ENCODE assay signal across 2 cellular contexts in the genomic region with DNA sequence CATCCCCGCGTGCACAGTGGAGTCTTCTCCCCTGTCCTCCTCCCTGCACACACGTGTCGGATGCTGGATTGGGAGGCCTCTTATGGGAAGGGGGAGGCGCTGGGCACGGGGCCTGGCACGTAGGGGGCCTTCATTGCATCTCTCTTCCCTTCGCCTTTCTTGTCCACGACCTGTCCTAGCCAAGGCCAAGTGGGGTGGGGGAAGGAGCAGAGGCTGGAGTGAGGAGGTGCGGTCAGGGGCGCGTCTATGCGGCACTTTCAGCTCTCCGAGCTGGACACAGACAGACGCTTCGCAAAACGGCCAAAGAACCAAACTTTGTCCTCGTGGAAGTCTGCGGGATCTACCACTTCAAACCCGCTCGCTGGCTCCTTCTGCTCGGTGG.
TF ChIP-seq lines count a peak whose summit lies in the region.

No MANE protein-coding gene starts in this region.

TF ChIP-seq in GM23338, 12 proteins besides CTCF, POLR2A, EP300 and RAD21:
- no peak for TF ChIP-seq NANOG (IDR thresholded peaks at IDR 0.05; ENCODE audit: borderline replicate concordance)
- no peak for TF ChIP-seq ZNF114 (CRISPR knock-in tag; IDR thresholded peaks at IDR 0.05)
- no peak for TF ChIP-seq JUNB (IDR thresholded peaks at IDR 0.05; ENCODE audit: unreplicated experiment)
- TF ChIP-seq, protein P1, sequence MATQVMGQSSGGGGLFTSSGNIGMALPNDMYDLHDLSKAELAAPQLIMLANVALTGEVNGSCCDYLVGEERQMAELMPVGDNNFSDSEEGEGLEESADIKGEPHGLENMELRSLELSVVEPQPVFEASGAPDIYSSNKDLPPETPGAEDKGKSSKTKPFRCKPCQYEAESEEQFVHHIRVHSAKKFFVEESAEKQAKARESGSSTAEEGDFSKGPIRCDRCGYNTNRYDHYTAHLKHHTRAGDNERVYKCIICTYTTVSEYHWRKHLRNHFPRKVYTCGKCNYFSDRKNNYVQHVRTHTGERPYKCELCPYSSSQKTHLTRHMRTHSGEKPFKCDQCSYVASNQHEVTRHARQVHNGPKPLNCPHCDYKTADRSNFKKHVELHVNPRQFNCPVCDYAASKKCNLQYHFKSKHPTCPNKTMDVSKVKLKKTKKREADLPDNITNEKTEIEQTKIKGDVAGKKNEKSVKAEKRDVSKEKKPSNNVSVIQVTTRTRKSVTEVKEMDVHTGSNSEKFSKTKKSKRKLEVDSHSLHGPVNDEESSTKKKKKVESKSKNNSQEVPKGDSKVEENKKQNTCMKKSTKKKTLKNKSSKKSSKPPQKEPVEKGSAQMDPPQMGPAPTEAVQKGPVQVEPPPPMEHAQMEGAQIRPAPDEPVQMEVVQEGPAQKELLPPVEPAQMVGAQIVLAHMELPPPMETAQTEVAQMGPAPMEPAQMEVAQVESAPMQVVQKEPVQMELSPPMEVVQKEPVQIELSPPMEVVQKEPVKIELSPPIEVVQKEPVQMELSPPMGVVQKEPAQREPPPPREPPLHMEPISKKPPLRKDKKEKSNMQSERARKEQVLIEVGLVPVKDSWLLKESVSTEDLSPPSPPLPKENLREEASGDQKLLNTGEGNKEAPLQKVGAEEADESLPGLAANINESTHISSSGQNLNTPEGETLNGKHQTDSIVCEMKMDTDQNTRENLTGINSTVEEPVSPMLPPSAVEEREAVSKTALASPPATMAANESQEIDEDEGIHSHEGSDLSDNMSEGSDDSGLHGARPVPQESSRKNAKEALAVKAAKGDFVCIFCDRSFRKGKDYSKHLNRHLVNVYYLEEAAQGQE (IDR thresholded peaks at IDR 0.05; ENCODE audit: unreplicated experiment) = no peak
- no peak for TF ChIP-seq EZH2 (IDR thresholded peaks at IDR 0.05; ENCODE audit: low read depth, unreplicated experiment)
- no peak for TF ChIP-seq STAT1 (IDR thresholded peaks at IDR 0.05; ENCODE audit: unreplicated experiment)
- TF ChIP-seq EZH2phosphoT487 (IDR thresholded peaks at IDR 0.05; ENCODE audit: unreplicated experiment) = no peak
- TF ChIP-seq CREB1 (CRISPR knock-in tag; IDR thresholded peaks at IDR 0.05; ENCODE audit: low read depth) = no peak
- no peak for TF ChIP-seq ZNF331 (CRISPR knock-in tag; IDR thresholded peaks at IDR 0.05; ENCODE audit: low read depth)
- no peak for TF ChIP-seq POLR2AphosphoS5 (IDR thresholded peaks at IDR 0.05; ENCODE audit: low read depth)
TF ChIP-seq in GM23338: peak in this region for 0.

TF ChIP-seq in HepG2, 621 proteins besides CTCF, POLR2A, EP300 and RAD21:
- no peak for TF ChIP-seq IKZF4 (CRISPR knock-in tag; IDR thresholded peaks at IDR 0.05; ENCODE audit: borderline replicate concordance, low read depth, not compliant biosample characterization)
- TF ChIP-seq GATAD2A (CRISPR knock-in tag; IDR thresholded peaks at IDR 0.05) = no peak
- TF ChIP-seq TRIM24 (CRISPR knock-in tag; IDR thresholded peaks at IDR 0.05) = no peak
- no peak for TF ChIP-seq ZNF772 (CRISPR knock-in tag; IDR thresholded peaks at IDR 0.05)
- TF ChIP-seq XRCC5 (optimal IDR thresholded peaks at IDR 0.05; ENCODE audit: low read length) = no peak
- TF ChIP-seq, protein P2, sequence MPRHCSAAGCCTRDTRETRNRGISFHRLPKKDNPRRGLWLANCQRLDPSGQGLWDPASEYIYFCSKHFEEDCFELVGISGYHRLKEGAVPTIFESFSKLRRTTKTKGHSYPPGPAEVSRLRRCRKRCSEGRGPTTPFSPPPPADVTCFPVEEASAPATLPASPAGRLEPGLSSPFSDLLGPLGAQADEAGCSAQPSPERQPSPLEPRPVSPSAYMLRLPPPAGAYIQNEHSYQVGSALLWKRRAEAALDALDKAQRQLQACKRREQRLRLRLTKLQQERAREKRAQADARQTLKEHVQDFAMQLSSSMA (CRISPR knock-in tag; IDR thresholded peaks at IDR 0.05) = no peak
- TF ChIP-seq ZNF501 (CRISPR knock-in tag; IDR thresholded peaks at IDR 0.05) = no peak
- TF ChIP-seq ZNF343 (CRISPR knock-in tag; IDR thresholded peaks at IDR 0.05) = no peak
- TF ChIP-seq MED1 (CRISPR knock-in tag; IDR thresholded peaks at IDR 0.05) = no peak
- TF ChIP-seq, protein P3, sequence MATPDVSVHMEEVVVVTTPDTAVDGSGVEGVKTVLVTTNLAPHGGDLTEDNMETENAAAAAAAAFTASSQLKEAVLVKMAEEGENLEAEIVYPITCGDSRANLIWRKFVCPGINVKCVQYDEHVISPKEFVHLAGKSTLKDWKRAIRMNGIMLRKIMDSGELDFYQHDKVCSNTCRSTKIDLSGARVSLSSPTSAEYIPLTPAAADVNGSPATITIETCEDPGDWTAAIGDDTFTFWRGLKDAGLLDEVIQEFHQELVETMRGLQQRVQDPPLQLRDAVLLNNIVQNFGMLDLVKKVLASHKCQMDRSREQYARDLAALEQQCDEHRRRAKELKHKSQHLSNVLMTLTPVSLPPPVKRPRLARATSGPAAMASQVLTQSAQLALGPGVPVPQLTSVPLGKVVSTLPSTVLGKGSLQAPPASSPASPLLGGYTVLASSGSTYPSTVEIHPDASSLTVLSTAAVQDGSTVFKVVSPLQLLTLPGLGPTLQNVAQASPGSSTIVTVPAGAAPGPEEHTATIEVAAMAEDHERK (CRISPR knock-in tag; IDR thresholded peaks at IDR 0.05; ENCODE audit: low read depth) = no peak
- TF ChIP-seq, protein P4, sequence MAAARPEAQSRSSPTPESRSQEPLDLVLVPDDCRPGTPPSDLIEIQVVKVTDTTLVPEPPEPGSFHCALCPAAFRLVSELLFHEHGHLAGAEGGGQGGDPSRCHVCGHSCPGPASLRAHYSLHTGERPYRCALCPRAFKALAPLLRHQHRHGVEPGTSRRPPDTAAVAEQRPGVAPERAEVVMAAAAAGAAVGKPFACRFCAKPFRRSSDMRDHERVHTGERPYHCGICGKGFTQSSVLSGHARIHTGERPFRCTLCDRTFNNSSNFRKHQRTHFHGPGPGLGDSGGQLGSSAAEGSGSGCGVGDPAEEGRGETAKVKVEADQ (CRISPR knock-in tag; IDR thresholded peaks at IDR 0.05; ENCODE audit: borderline replicate concordance) = no peak
